In genomic region chr10:70564901-70565351, GRCh38 we compare ENCODE assay signal across 1 cellular context.
TF ChIP-seq lines count a peak whose summit lies in the region.

No MANE protein-coding gene starts in this region.

TF ChIP-seq in K562, 482 proteins besides CTCF, POLR2A, EP300 and RAD21:
- TF ChIP-seq IRF2 (CRISPR knock-in tag; IDR thresholded peaks at IDR 0.05) (no peak), SOX6 (IDR thresholded peaks at IDR 0.05) (no peak), SMC3 (conservative IDR thresholded peaks at IDR 0.05; ENCODE audit: insufficient read depth, low read depth, low read length) (no peak), ZNF24 (IDR thresholded peaks at IDR 0.05) (0 out of 2 replicates have a peak, but pooled peaks have one; percentile 1), RBM25 (IDR thresholded peaks at IDR 0.05; ENCODE audit: low read depth, low read length, severe bottlenecking) (peak; percentile 77), ZNF583 (CRISPR knock-in tag; IDR thresholded peaks at IDR 0.05) (no peak)
